7 cellular contexts compared by ENCODE assay signal in the genomic region with DNA sequence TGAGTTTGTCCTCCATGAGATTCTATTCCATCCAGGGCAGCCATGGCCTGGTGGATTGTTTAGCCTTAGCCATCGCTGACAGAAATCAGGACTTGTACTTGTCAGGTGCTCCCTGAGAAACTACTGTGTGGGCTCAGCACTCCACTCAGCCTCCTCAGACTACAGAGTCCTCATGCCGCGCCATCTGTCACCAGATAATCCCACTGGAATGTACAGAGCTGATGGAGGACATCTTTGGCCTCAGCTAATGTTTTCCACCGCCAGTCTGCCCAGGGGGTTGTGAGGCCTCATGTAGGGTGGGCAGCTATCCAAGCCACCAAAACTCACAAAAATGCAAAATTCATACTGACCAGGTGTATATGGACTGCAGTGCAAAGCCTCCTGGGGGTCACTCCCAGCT. TPM values are rescaled to one million over a fixed set of nuclear protein-coding genes. Genes with fewer than 3 reads are reported as not detected.
"Had no signal": no experiment of that assay in that cellular context is flagged by ENCODE, and none has a peak within 500 bp of the region (broad histone marks: within the 10 kb centered on the region; RNA-seq: fewer than 3 reads in every experiment).

No MANE protein-coding gene starts in this region.

RNA-seq across cellular contexts. Expression of a gene that starts 48.6 kb away (rescaled TPM):
- total RNA-seq: MCF 10A, NCI-H460, PC-3, Peyer's patch, Right ventricle myocardium superior, SK-MEL-5, T-cell had no signal
